5 cellular contexts compared by ENCODE assay signal in genomic region chr13:46517748-46518147, GRCh38. TPM values are rescaled to one million over a fixed set of nuclear protein-coding genes. Genes with fewer than 3 reads are reported as not detected.
DNase-seq lines count a peak whose midpoint lies in the region; TF ChIP-seq lines count a peak whose summit lies in the region.
"Not testable (repeated sequence)": the region's sequence is repeated elsewhere in the genome, so short reads cannot be mapped to it uniquely, and the experiment has no call there.

No MANE protein-coding gene starts in this region.

- not testable (repeated sequence) for TF ChIP-seq CTCF in brain (conservative IDR thresholded peaks at IDR 0.05); nephron (IDR thresholded peaks at IDR 0.05; ENCODE audit: unreplicated experiment in 3 of 3)

- not testable (repeated sequence) for H3K36me3 Mint-ChIP-seq in brain; nephron (ENCODE audit: low read depth)

- peak; percentile 34 for DNase-seq in NCI-H226
- peak; percentile 16 to 18 for DNase-seq in activated CD4-positive, alpha-beta T cell treated with anti-CD3 and anti-CD28 coated beads, Interleukin-2, amount 50 U/mL, for 48 hours
- peak; percentile 13 for DNase-seq in stimulated activated CD4-positive, alpha-beta T cell treated with anti-CD3 and anti-CD28 coated beads, Interleukin-15, amount 100 ng/mL, for 24 hours

- H3K27ac Mint-ChIP-seq in brain (peak overlapping the region in 3 of 5 experiments; percentile 44 to 66 (median 60)), nephron (peak overlapping the region in 2 of 3 experiments; percentile 57 to 72)

- peaks cover 26% of the 10 kb centered on the region for H3K4me1 Mint-ChIP-seq in brain
- H3K4me1 Mint-ChIP-seq in nephron: peaks cover 30% of the 10 kb centered on the region

- H3K9me3 Mint-ChIP-seq in brain, nephron: not testable (repeated sequence)

- peak overlapping the region in 1 of 5 experiments; percentile 6 for H3K4me3 Mint-ChIP-seq in brain
- H3K4me3 Mint-ChIP-seq in nephron: not testable (repeated sequence)

- peaks cover 15% of the 10 kb centered on the region for H3K27me3 Mint-ChIP-seq in brain
- not testable (repeated sequence) for H3K27me3 Mint-ChIP-seq in nephron (ENCODE audit: low read depth)

RNA-seq across cellular contexts. Expression of gene LRCH1, which starts 35.2 kb away (rescaled TPM):
- polyA plus RNA-seq in brain (ENCODE audit: insufficient read depth, low read depth, low replicate concordance): 2.8 TPM
